ENCODE assay signal across 23 cellular contexts in the genomic region with DNA sequence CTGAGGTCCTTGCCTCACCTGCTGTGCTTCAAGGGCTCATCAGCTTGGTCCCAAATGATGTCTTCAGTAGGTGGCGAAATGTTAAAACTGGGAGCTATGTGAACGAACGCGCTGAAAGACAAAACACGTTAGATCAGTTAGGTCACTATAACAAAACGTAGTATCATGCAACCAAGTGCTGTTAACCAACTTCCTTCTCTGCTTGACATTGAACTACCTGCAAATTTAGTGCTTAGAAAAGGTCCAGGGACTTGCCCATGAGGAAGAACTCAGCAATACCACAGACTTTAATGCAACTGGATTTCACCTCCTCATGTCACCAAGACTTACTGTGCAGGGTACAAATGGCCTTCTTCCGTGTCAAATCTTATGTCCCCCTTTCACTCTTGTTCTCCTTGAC. TPM values are rescaled to one million over a fixed set of nuclear protein-coding genes. Genes with fewer than 3 reads are reported as not detected.
DNase-seq lines count a peak whose midpoint lies in the region; ATAC-seq, FAIRE-seq and TF ChIP-seq lines count a peak whose summit lies in the region.
"Had no signal": no experiment of that assay in that cellular context is flagged by ENCODE, and none has a peak within 500 bp of the region (broad histone marks: within the 10 kb centered on the region; RNA-seq: fewer than 3 reads in every experiment).

No MANE protein-coding gene starts in this region.

- POLR2A ChIA-PET in activated CD4-positive, alpha-beta T cell treated with anti-CD3 and anti-CD28 coated beads for 36 hours (lab: Charles Lee): interaction anchor here (0.7 to 1.0 kb wide), 2 partner anchors 13 to 76 kb away, joined by 3 read pairs; no protein-coding TSS in a partner anchor
- POLR2A ChIA-PET in CD8-positive, alpha-beta T cell (lab: Charles Lee): interaction anchor here (0.6 to 3.0 kb wide), 3 partner anchors 9 to 174 kb away, joined by 4 to 31 read pairs (median 4); no protein-coding TSS in a partner anchor
- POLR2A ChIA-PET in activated B cell treated with CpG ODN at 0.5 μM for 24 hours (lab: Charles Lee): interaction anchor here (0.6 to 5.7 kb wide), 9 partner anchors 13 to 121 kb away, joined by 3 to 69 read pairs (median 3); no protein-coding TSS in a partner anchor

- H3K79me2 ChIP-seq in keratinocyte (ENCODE audit: control insufficient read depth, insufficient read depth, low read length): no peaks in the 10 kb centered on the region

- peaks cover 90% of the 10 kb centered on the region for H3K4me1 Mint-ChIP-seq in activated CD4-positive, alpha-beta T cell treated with anti-CD3 and anti-CD28 coated beads for 36 hours
- peaks cover 86% of the 10 kb centered on the region for H3K4me1 Mint-ChIP-seq in CD8-positive, alpha-beta T cell (ENCODE audit: low read depth)
- H3K4me1 Mint-ChIP-seq in activated B cell treated with CpG ODN at 0.5 μM for 24 hours: peaks cover 90% of the 10 kb centered on the region
- H3K4me1 Mint-ChIP-seq: neural progenitor cell had no signal

- dilution Hi-C loops in keratinocyte (cut with MboI; ENCODE audit: extremely low pct_ligation_motif_present, low sequenced_read_pairs): no loop called here

- no peaks in the 10 kb centered on the region for H3K9me1 ChIP-seq in keratinocyte (ENCODE audit: control insufficient read depth, extremely low read depth, insufficient read depth, low read length)

- peak; percentile 1 for ATAC-seq in activated CD4-positive, alpha-beta T cell treated with anti-CD3 and anti-CD28 coated beads for 36 hours
- ATAC-seq in CD8-positive, alpha-beta T cell: no peak
- ATAC-seq in activated B cell treated with CpG ODN at 0.5 μM for 24 hours (ENCODE audit: low read depth) (peak; percentile 43), body of pancreas (no peak)
- ATAC-seq: A549, psoas muscle had no signal

- H3K9me3 ChIP-seq in CD8-positive, alpha-beta T cell (ENCODE audit: low read length): no peaks in the 10 kb centered on the region
- no peaks in the 10 kb centered on the region for H3K9me3 ChIP-seq in keratinocyte (ENCODE audit: control insufficient read depth, low read depth, low read length)
- H3K9me3 ChIP-seq in adrenal gland (replicated peaks in 1 of 3): no peaks in the 10 kb centered on the region
- no peaks in the 10 kb centered on the region for H3K9me3 ChIP-seq in body of pancreas
- H3K9me3 ChIP-seq: A549, Peyer's patch, psoas muscle had no signal

- H3K4me3 Mint-ChIP-seq in activated CD4-positive, alpha-beta T cell treated with anti-CD3 and anti-CD28 coated beads for 36 hours: peak overlapping the region; percentile 69
- H3K4me3 Mint-ChIP-seq in CD8-positive, alpha-beta T cell: peak overlapping the region; percentile 69
- H3K4me3 Mint-ChIP-seq in activated B cell treated with CpG ODN at 0.5 μM for 24 hours: peak overlapping the region; percentile 17
- H3K4me3 Mint-ChIP-seq: dendritic cell treated with granulocyte-macrophage colony-stimulating factor and Interleukin-4, amounts not matched to agents 40 ng/mL and 50 ng/mL, for 4 days; neural progenitor cell had no signal

- no peaks in the 10 kb centered on the region for H3K27me3 ChIP-seq in CD8-positive, alpha-beta T cell (ENCODE audit: insufficient read depth, low read length)
- H3K27me3 ChIP-seq in keratinocyte (ENCODE audit: control insufficient read depth, extremely low read depth, insufficient read depth, low read length) (no peaks in the 10 kb centered on the region), adrenal gland (no peaks in the 10 kb centered on the region), body of pancreas (no peaks in the 10 kb centered on the region)
- H3K27me3 ChIP-seq: BLaER1 treated with 17β-estradiol and CSF1 and Interleukin-3, amounts not matched to agents 10 nM and 100 nM; neural progenitor cell; Peyer's patch had no signal

- H3K36me3 ChIP-seq in CD8-positive, alpha-beta T cell (ENCODE audit: insufficient read depth, low read length): no peaks in the 10 kb centered on the region
- H3K36me3 ChIP-seq in keratinocyte (ENCODE audit: control insufficient read depth in 2 of 2, extremely low read depth in 1 of 2, insufficient read depth in 2 of 2, low read length in 2 of 2): no peaks in the 10 kb centered on the region
- H3K36me3 ChIP-seq in adrenal gland (replicated peaks in 1 of 2): no peaks in the 10 kb centered on the region
- no peaks in the 10 kb centered on the region for H3K36me3 ChIP-seq in body of pancreas (replicated peaks in 1 of 2; ENCODE audit: insufficient read depth in 1 of 2, low read depth in 2 of 2)
- H3K36me3 ChIP-seq: neural progenitor cell, Peyer's patch, thoracic aorta had no signal

- H3K27ac Mint-ChIP-seq in activated CD4-positive, alpha-beta T cell treated with anti-CD3 and anti-CD28 coated beads for 36 hours: peak overlapping the region; percentile 90
- H3K27ac Mint-ChIP-seq in CD8-positive, alpha-beta T cell: peak overlapping the region; percentile 98
- H3K27ac Mint-ChIP-seq in activated B cell treated with CpG ODN at 0.5 μM for 24 hours: peak overlapping the region; percentile 85
- H3K27ac Mint-ChIP-seq: dendritic cell treated with granulocyte-macrophage colony-stimulating factor and Interleukin-4, amounts not matched to agents 40 ng/mL and 50 ng/mL, for 4 days; neural progenitor cell had no signal

- H2AFZ ChIP-seq in keratinocyte (ENCODE audit: control insufficient read depth, low read length): no peak overlapping the region
- H2AFZ ChIP-seq: neural progenitor cell had no signal

- CTCF ChIA-PET in activated CD4-positive, alpha-beta T cell treated with anti-CD3 and anti-CD28 coated beads for 36 hours (lab: Charles Lee): interaction anchor here (0.7 to 5.1 kb wide), 11 partner anchors 9 to 331 kb away, joined by 3 to 38 read pairs (median 3); no protein-coding TSS in a partner anchor
- CTCF ChIA-PET in CD8-positive, alpha-beta T cell (lab: Charles Lee): interaction anchor here (1.0 to 1.2 kb wide), 3 partner anchors 12 to 81 kb away, joined by 3 to 4 read pairs (median 3); no protein-coding TSS in a partner anchor
- CTCF ChIA-PET in activated B cell treated with CpG ODN at 0.5 μM for 24 hours (lab: Charles Lee): interaction anchor here (1.2 to 1.7 kb wide), 2 partner anchors 8 to 13 kb away, joined by 4 to 5 read pairs; no protein-coding TSS in a partner anchor

- intact Hi-C loops in activated CD4-positive, alpha-beta T cell treated with anti-CD3 and anti-CD28 coated beads for 36 hours (cut with DNase I, micrococcal nuclease): loop anchor here (5.0 kb wide), 2 partner anchors 265 to 320 kb away; no protein-coding TSS in a partner anchor
- intact Hi-C loops in CD8-positive, alpha-beta T cell (cut with DNase I, micrococcal nuclease): loop anchor here (2.0 to 5.0 kb wide), 5 partner anchors 13 to 635 kb away; a partner anchor contains a TSS
- intact Hi-C loops in activated B cell treated with CpG ODN at 0.5 μM for 24 hours (cut with micrococcal nuclease) (loop anchor here (5.0 kb wide), 3 partner anchors 190 to 300 kb away; no protein-coding TSS in a partner anchor), adrenal gland (cut with DNase I) (no loop called here), body of pancreas (cut with DNase I) (no loop called here)

- WGBS in adrenal gland, 4 donors: 66 to 81% (median 73%) methylated on average over 7 of the region's 7 CpGs
- WGBS in body of pancreas, 2 donors: 71 to 76% methylated on average over 7 of the region's 7 CpGs

- peaks cover 90% of the 10 kb centered on the region for H3K4me1 ChIP-seq in CD8-positive, alpha-beta T cell (ENCODE audit: insufficient read depth, low read length)
- H3K4me1 ChIP-seq in keratinocyte (ENCODE audit: control insufficient read depth, extremely low read depth, insufficient read depth, low read length) (no peaks in the 10 kb centered on the region), adrenal gland (replicated peaks in 1 of 2) (no peaks in the 10 kb centered on the region), body of pancreas (no peaks in the 10 kb centered on the region)
- H3K4me1 ChIP-seq: A549 had no signal

- peak overlapping the region; percentile 39 for H3K27ac ChIP-seq in CD8-positive, alpha-beta T cell (ENCODE audit: low read depth, low read length)
- H3K27ac ChIP-seq in keratinocyte (ENCODE audit: control insufficient read depth, insufficient read depth, low read length): no peak overlapping the region
- no peak overlapping the region for H3K27ac ChIP-seq in adrenal gland
- no peak overlapping the region for H3K27ac ChIP-seq in body of pancreas
- H3K27ac ChIP-seq: A549; BLaER1 treated with 17β-estradiol and CSF1 and Interleukin-3, amounts not matched to agents 10 nM and 100 nM; epithelial cell of prostate; neural progenitor cell; psoas muscle; SK-N-MC; thoracic aorta had no signal

- DNase-seq in activated CD4-positive, alpha-beta T cell treated with anti-CD3 and anti-CD28 coated beads for 36 hours: no peak
- no peak for DNase-seq in activated CD4-positive, alpha-beta T cell treated with anti-CD3 and anti-CD28 coated beads for 1 hour
- no peak for DNase-seq in CD8-positive, alpha-beta T cell
- DNase-seq in activated B cell treated with CpG ODN at 0.5 μM for 24 hours (no peak), keratinocyte (ENCODE audit: low read depth, low spot score) (no peak), adrenal gland (no peak), RPMI8226 (no peak), body of pancreas (no peak)
- DNase-seq: activated CD8-positive, alpha-beta memory T cell treated with anti-CD3 and anti-CD28 coated beads for 24 hours; DMS153; foreskin melanocyte; NCI-H1417; NCI-H526; Peyer's patch; psoas muscle had no signal

- no peak overlapping the region for H3K4me2 ChIP-seq in keratinocyte (ENCODE audit: control insufficient read depth, extremely low read depth, insufficient read depth, low read depth, low read length)
- H3K4me2 ChIP-seq: A549; BLaER1 treated with 17β-estradiol and CSF1 and Interleukin-3, amounts not matched to agents 10 nM and 100 nM; neural progenitor cell had no signal

- H3K9ac ChIP-seq in keratinocyte (ENCODE audit: control insufficient read depth, extremely low read depth, insufficient read depth, low read length): no peak overlapping the region
- H3K9ac ChIP-seq: BLaER1 treated with 17β-estradiol and CSF1 and Interleukin-3, amounts not matched to agents 10 nM and 100 nM; neural progenitor cell had no signal

- peaks cover 75% of the 10 kb centered on the region for H3K36me3 Mint-ChIP-seq in activated CD4-positive, alpha-beta T cell treated with anti-CD3 and anti-CD28 coated beads for 36 hours (ENCODE audit: low read depth)
- peaks cover 29% of the 10 kb centered on the region for H3K36me3 Mint-ChIP-seq in CD8-positive, alpha-beta T cell
- H3K36me3 Mint-ChIP-seq in activated B cell treated with CpG ODN at 0.5 μM for 24 hours (ENCODE audit: low read depth): peaks cover 33% of the 10 kb centered on the region

- H3K27me3 Mint-ChIP-seq in activated CD4-positive, alpha-beta T cell treated with anti-CD3 and anti-CD28 coated beads for 36 hours: no peaks in the 10 kb centered on the region
- H3K27me3 Mint-ChIP-seq in CD8-positive, alpha-beta T cell (ENCODE audit: low read depth): no peaks in the 10 kb centered on the region
- no peaks in the 10 kb centered on the region for H3K27me3 Mint-ChIP-seq in activated B cell treated with CpG ODN at 0.5 μM for 24 hours
- H3K27me3 Mint-ChIP-seq: dendritic cell treated with granulocyte-macrophage colony-stimulating factor and Interleukin-4, amounts not matched to agents 40 ng/mL and 50 ng/mL, for 4 days had no signal

- H3K4me3 ChIP-seq in CD8-positive, alpha-beta T cell (ENCODE audit: low read depth, low read length): peak overlapping the region; percentile 1
- H3K4me3 ChIP-seq in keratinocyte (ENCODE audit: control insufficient read depth in 2 of 3, extremely low read depth in 1 of 3, insufficient read depth in 2 of 3, low read depth in 1 of 3, low read length in 3 of 3): no peak overlapping the region
- H3K4me3 ChIP-seq in adrenal gland: no peak overlapping the region
- H3K4me3 ChIP-seq in body of pancreas: no peak overlapping the region
- H3K4me3 ChIP-seq: A549; BLaER1 treated with 17β-estradiol and CSF1 and Interleukin-3, amounts not matched to agents 10 nM and 100 nM; neural progenitor cell; Peyer's patch; psoas muscle; SK-N-MC; thoracic aorta had no signal

- TF ChIP-seq POLR2A in adrenal gland (IDR thresholded peaks at IDR 0.05): no peak
- no peak for TF ChIP-seq POLR2A in body of pancreas (IDR thresholded peaks at IDR 0.05)

- peak; percentile 9 for FAIRE-seq in keratinocyte (lab: Jason Lieb, UNC)
- FAIRE-seq: A549, HTR-8/SVneo had no signal

- peaks cover 11% of the 10 kb centered on the region for H3K9me3 Mint-ChIP-seq in activated CD4-positive, alpha-beta T cell treated with anti-CD3 and anti-CD28 coated beads for 36 hours (ENCODE audit: low read depth)
- H3K9me3 Mint-ChIP-seq in CD8-positive, alpha-beta T cell: no peaks in the 10 kb centered on the region
- H3K9me3 Mint-ChIP-seq in activated B cell treated with CpG ODN at 0.5 μM for 24 hours: no peaks in the 10 kb centered on the region
- H3K9me3 Mint-ChIP-seq: dendritic cell treated with granulocyte-macrophage colony-stimulating factor and Interleukin-4, amounts not matched to agents 40 ng/mL and 50 ng/mL, for 4 days had no signal

- TF ChIP-seq CTCF in CD8-positive, alpha-beta T cell (IDR thresholded peaks at IDR 0.05): no peak
- no peak for TF ChIP-seq CTCF in activated B cell treated with CpG ODN at 0.5 μM for 24 hours (IDR thresholded peaks at IDR 0.05)
- no peak for TF ChIP-seq CTCF in keratinocyte (optimal IDR thresholded peaks at IDR 0.05 in 1 of 3, IDR thresholded peaks at IDR 0.05 in 1 of 3, conservative IDR thresholded peaks at IDR 0.05 in 1 of 3; ENCODE audit: extremely low read depth in 1 of 3, insufficient read depth in 2 of 3, low read length in 3 of 3)
- TF ChIP-seq CTCF in adrenal gland (IDR thresholded peaks at IDR 0.05): no peak
- no peak for TF ChIP-seq CTCF in body of pancreas (IDR thresholded peaks at IDR 0.05)

- H4K20me1 ChIP-seq in keratinocyte (ENCODE audit: control insufficient read depth, extremely low read depth, insufficient read depth, low read length): no peaks in the 10 kb centered on the region

RNA-seq across cellular contexts. Expression of a gene that starts 24.8 kb away (rescaled TPM):
- total RNA-seq in activated CD4-positive, alpha-beta T cell treated with anti-CD3 and anti-CD28 coated beads for 36 hours: 10 to 100 TPM; 74.7 to 87.3 TPM
- total RNA-seq in CD8-positive, alpha-beta T cell: 100 to 1,000 TPM; 162 to 164 TPM
- total RNA-seq in activated B cell treated with CpG ODN at 0.5 μM for 24 hours (79.6 and 90.4 TPM in 2 replicates), adrenal gland (1 to 10 TPM in 5 of 8 donors, under 1 TPM in 3; 0.17 to 2.9 (median 1.3) TPM), body of pancreas (1 to 10 TPM; 2.1 to 3.3 TPM)
- polyA plus RNA-seq in keratinocyte (0.50 to 0.76 TPM (median 0.62 TPM) in 3 replicates), adrenal gland (under 1 TPM; 0.08 to 0.13 (median 0.09) TPM)
- 0.39 TPM for polyA plus RNA-seq in keratinocyte (2011; ENCODE audit: low read depth)
- 0.45 and 0.48 TPM in 2 replicates for polyA plus RNA-seq in keratinocyte (2011; cell fraction: cytosol; rRNA removed)
- polyA plus RNA-seq in keratinocyte (2011; cell fraction: nucleus; rRNA removed): 1.4 and 1.6 TPM in 2 replicates
- polyA plus RNA-seq in keratinocyte (2012; ENCODE audit: low replicate concordance): 0.58 and 0.76 TPM in 2 replicates
- polyA minus RNA-seq in keratinocyte: 1.2 to 4.0 TPM (median 1.3 TPM) in 3 replicates
- polyA minus RNA-seq in keratinocyte (2011; cell fraction: cytosol; rRNA and poly(A)+ RNA removed): 0.38 TPM
- 2.3 and 3.2 TPM in 2 replicates for polyA minus RNA-seq in keratinocyte (2011; cell fraction: nucleus; rRNA and poly(A)+ RNA removed)

Comparison
In these comparisons a context has a peak if more than half of its experiments do, and no peak if none do; other contexts are left out.
1. ATAC-seq: peak in activated CD4-positive, alpha-beta T cell treated with anti-CD3 and anti-CD28 coated beads for 36 hours (single experiment) and activated B cell treated with CpG ODN at 0.5 μM for 24 hours (single experiment); none in CD8-positive, alpha-beta T cell (single experiment) and body of pancreas (single experiment).
2. H3K4me3 Mint-ChIP-seq: peak in every context shown above with its lines; median percentile 69 in activated CD4-positive, alpha-beta T cell treated with anti-CD3 and anti-CD28 coated beads for 36 hours; 69 in CD8-positive, alpha-beta T cell; 17 in activated B cell treated with CpG ODN at 0.5 μM for 24 hours.
3. RNA of a gene that starts 24.8 kb away (total RNA-seq): 162 to 164 TPM in CD8-positive, alpha-beta T cell, 79.6 to 90.4 TPM in activated B cell treated with CpG ODN at 0.5 μM for 24 hours and 74.7 to 87.3 TPM in activated CD4-positive, alpha-beta T cell treated with anti-CD3 and anti-CD28 coated beads for 36 hours; 2.1 to 3.3 TPM in body of pancreas and 0.17 to 2.9 TPM in adrenal gland; every median in the first group is over 10 times any median in the second.
4. intact Hi-C loops: an anchor here in activated CD4-positive, alpha-beta T cell treated with anti-CD3 and anti-CD28 coated beads for 36 hours (5.0 kb wide), CD8-positive, alpha-beta T cell (2.0 to 5.0 kb wide) and activated B cell treated with CpG ODN at 0.5 μM for 24 hours (5.0 kb wide); none called in adrenal gland and body of pancreas.
5. Peak in every context shown above with its lines, with median percentiles within 50 percentile points of each other: H3K27ac Mint-ChIP-seq.